In the genomic region with DNA sequence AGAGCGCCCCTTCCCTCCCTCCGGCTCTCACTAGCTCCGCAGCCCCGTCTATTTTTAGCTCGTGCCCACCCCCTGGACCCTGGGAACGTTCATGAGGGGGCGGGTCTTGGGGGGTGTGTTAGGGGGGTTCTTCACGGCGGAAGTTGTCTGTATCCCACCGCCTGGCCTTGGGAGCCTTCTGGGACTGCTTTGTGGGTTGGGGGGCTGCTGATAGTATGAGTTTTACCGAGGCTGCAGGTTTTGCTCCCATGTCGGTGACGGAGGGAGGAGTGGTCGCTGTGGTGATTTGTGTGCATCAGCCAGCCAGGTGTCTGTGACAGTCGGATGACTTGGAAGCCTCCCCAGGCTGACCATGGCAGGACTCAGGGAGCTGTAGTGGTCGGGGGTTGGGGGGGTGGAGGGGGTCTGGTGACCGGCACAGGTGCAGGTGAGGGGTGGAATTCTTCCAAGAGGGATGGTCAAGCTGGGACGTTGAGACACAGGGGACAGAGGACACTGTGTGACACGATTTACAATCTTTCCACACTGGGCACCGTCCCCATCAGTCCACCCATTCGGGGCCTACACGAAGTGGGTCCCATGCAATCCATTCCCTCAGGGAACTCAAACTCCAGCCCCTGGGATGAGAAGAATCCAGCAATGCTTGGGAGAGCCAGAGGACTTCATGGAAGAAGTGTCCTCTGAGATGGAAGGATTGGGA, we compare ENCODE assay signal across 11 cellular contexts. TPM values are rescaled to one million over a fixed set of nuclear protein-coding genes. Genes with fewer than 3 reads are reported as not detected.
A peak's percentile ranks its signal among the peaks of the same experiment; 100 is the strongest.
DNase-seq lines count a peak whose midpoint lies in the region; ATAC-seq and TF ChIP-seq lines count a peak whose summit lies in the region.
"Had no signal": no experiment of that assay in that cellular context is flagged by ENCODE, and none has a peak within 500 bp of the region (broad histone marks: within the 10 kb centered on the region; RNA-seq: fewer than 3 reads in every experiment).

No MANE protein-coding gene starts in this region.

- TF ChIP-seq POLR2A in spleen (IDR thresholded peaks at IDR 0.05), result no peak

- peaks cover 32% of the 10 kb centered on the region for H3K27me3 Mint-ChIP-seq in activated B cell treated with CpG ODN at 0.5 μM for 24 hours

- H3K27ac ChIP-seq in spleen, result peak overlapping the region in 7 of 8 donors; percentile 30 to 64 (median 46)

- H3K9me3 Mint-ChIP-seq in activated B cell treated with CpG ODN at 0.5 μM for 24 hours, result no peaks in the 10 kb centered on the region

- H3K36me3 ChIP-seq in HAP-1 (replicated peaks) (no peaks in the 10 kb centered on the region), spleen (no peaks in the 10 kb centered on the region)

- H3K4me3 Mint-ChIP-seq in activated B cell treated with CpG ODN at 0.5 μM for 24 hours, result peak overlapping the region; percentile 32

- CTCF ChIA-PET in activated B cell treated with CpG ODN at 0.5 μM for 24 hours (lab: Charles Lee), result interaction anchor here (1.2 to 2.1 kb wide), 3 partner anchors 21 to 338 kb away, joined by 4 to 8 read pairs (median 4); a partner anchor contains a TSS

- H3K27ac Mint-ChIP-seq in activated B cell treated with CpG ODN at 0.5 μM for 24 hours, result no peak overlapping the region

- POLR2A ChIA-PET in activated B cell treated with CpG ODN at 0.5 μM for 24 hours (lab: Charles Lee), result interaction anchor here (0.6 to 2.2 kb wide), 4 partner anchors 23 to 54 kb away, joined by 3 to 46 read pairs (median 4); a partner anchor contains a TSS

- 20 to 39% (median 30%) methylated on average over 19 to 22 of the region's 22 CpGs for WGBS in spleen, 5 donors

- in situ Hi-C loops in HAP-1 (cut with MboI; ENCODE audit: low sequenced_read_pairs), result no loop called here

- peaks cover 8% of the 10 kb centered on the region for H3K4me1 ChIP-seq in HAP-1
- peaks cover 9 to 29% (median 22%) of the 10 kb centered on the region in 6 donors for H3K4me1 ChIP-seq in spleen

- intact Hi-C loops in activated B cell treated with CpG ODN at 0.5 μM for 24 hours (cut with micrococcal nuclease), result no loop called here
- intact Hi-C loops in spleen (cut with DNase I; ENCODE audit: low total_unique reads), result no loop called here

- no peaks in the 10 kb centered on the region for H3K36me3 Mint-ChIP-seq in activated B cell treated with CpG ODN at 0.5 μM for 24 hours (ENCODE audit: low read depth)

- DNase-seq in HAP-1 (ENCODE audit: low spot score in 2 of 2) (no peak), activated B cell treated with CpG ODN at 0.5 μM for 24 hours (no peak), iPS-NIHi11 (ENCODE audit: low spot score) (peak; percentile 33), spleen (no peak), GM20000 (ENCODE audit: low spot score) (no peak)
- no peak for DNase-seq in stimulated activated CD4-positive, alpha-beta T cell treated with anti-CD3 and anti-CD28 coated beads, Interleukin-12 subunit alpha, Interleukin-12 subunit beta, amount 100 ng/mL, for 4 hours
- DNase-seq: NCI-H2029 treated with DMSO at 0.1 percent for 48 hours had no signal

- H3K27me3 ChIP-seq in HAP-1 (ENCODE audit: low read depth) (peaks cover 12% of the 10 kb centered on the region), spleen (replicated peaks in 1 of 7) (peaks cover 0 to 65% (median 34%) of the 10 kb centered on the region in 7 donors)

- H3K4me3 ChIP-seq in HAP-1, result peak overlapping the region; percentile 36
- H3K4me3 ChIP-seq in spleen, result peak overlapping the region in 5 of 8 donors; percentile 45 to 76 (median 56)

- H3K9me3 ChIP-seq in HAP-1 (no peaks in the 10 kb centered on the region), spleen (no peaks in the 10 kb centered on the region)

- peaks cover 23% of the 10 kb centered on the region for H3K4me1 Mint-ChIP-seq in activated B cell treated with CpG ODN at 0.5 μM for 24 hours

- TF ChIP-seq CTCF in activated B cell treated with CpG ODN at 0.5 μM for 24 hours (IDR thresholded peaks at IDR 0.05) (no peak), spleen (IDR thresholded peaks at IDR 0.05 in 8 of 11, conservative IDR thresholded peaks at IDR 0.05 in 3 of 11) (no peak), GM20000 (IDR thresholded peaks at IDR 0.05; ENCODE audit: extremely low read depth, missing control alignments) (no peak)

- ATAC-seq in activated B cell treated with CpG ODN at 0.5 μM for 24 hours (ENCODE audit: low read depth), result no peak
- ATAC-seq in HG02759 (IDR thresholded peaks at IDR 0.05; ENCODE audit: unreplicated experiment), result no peak

RNA-seq across cellular contexts. Expression of a gene that starts 1.4 kb away (rescaled TPM):
- total RNA-seq in activated B cell treated with CpG ODN at 0.5 μM for 24 hours (not detected in 2 replicates), spleen (10 to 100 TPM in 1 of 7 donors, 1 to 10 TPM in 6; 3.8 to 10.1 (median 5.1) TPM)
- under 1 TPM; 0.26 to 0.56 (median 0.54) TPM for polyA plus RNA-seq in spleen
- total RNA-seq: glomerular endothelial cell had no signal

RNA-seq across cellular contexts. Expression of a gene that starts 22.2 kb away (rescaled TPM):
- total RNA-seq in activated B cell treated with CpG ODN at 0.5 μM for 24 hours (not detected in 2 replicates), spleen (1 to 10 TPM in 2 of 7 donors, under 1 TPM in 3, not detected in 2; 0.49 to 1.9 (median 0.70) TPM)
- polyA plus RNA-seq in spleen, result under 1 TPM; 0.27 to 0.35 (median 0.28) TPM
- total RNA-seq: T-helper 2 cell treated with Interferon-gamma antibody and Interleukin-4, amounts not matched to agents 100 ng/mL and 5 ng/mL, for 36 hours; ureter had no signal

RNA-seq across cellular contexts. Expression of a gene that starts 24.5 kb away (rescaled TPM):
- 44.5 and 45.0 TPM in 2 replicates for total RNA-seq in activated B cell treated with CpG ODN at 0.5 μM for 24 hours
- 10 to 100 TPM; 65.1 to 98.6 (median 80.6) TPM for total RNA-seq in spleen
- 100 to 1,000 TPM; 116 to 229 (median 191) TPM for polyA plus RNA-seq in spleen

RNA-seq across cellular contexts. Expression of a gene that starts 35.2 kb away (rescaled TPM):
- 217 and 220 TPM in 2 replicates for total RNA-seq in activated B cell treated with CpG ODN at 0.5 μM for 24 hours
- total RNA-seq in spleen, result 10 to 100 TPM; 37.0 to 83.9 (median 58.5) TPM
- 10 to 100 TPM; 33.6 to 48.1 (median 40.1) TPM for polyA plus RNA-seq in spleen

RNA-seq across cellular contexts. Expression of a gene that starts 36.2 kb away (rescaled TPM):
- total RNA-seq in activated B cell treated with CpG ODN at 0.5 μM for 24 hours, result 17.1 and 17.6 TPM in 2 replicates
- 10 to 100 TPM in 1 of 7 donors, 1 to 10 TPM in 6; 8.5 to 10.6 (median 9.5) TPM for total RNA-seq in spleen
- 10 to 100 TPM; 13.3 to 21.8 (median 16.4) TPM for polyA plus RNA-seq in spleen
